Comparison of ENCODE assay signal across 8 cellular contexts in genomic region chr15:75451674-75452363, GRCh38. TPM values are rescaled to one million over a fixed set of nuclear protein-coding genes. Genes with fewer than 3 reads are reported as not detected.
A peak's percentile ranks its signal among the peaks of the same experiment; 100 is the strongest.
DNase-seq lines count a peak whose midpoint lies in the region; ATAC-seq and TF ChIP-seq lines count a peak whose summit lies in the region.

TSS of gene SIN3A (minus strand) at chr15:75451690. CDS start at chr15:75430375, 21,315 bp downstream.

- peaks cover 53% of the 10 kb centered on the region for H3K79me2 ChIP-seq in DOHH2 (ENCODE audit: control insufficient read depth, low read length)

- H3K27ac Mint-ChIP-seq in natural killer cell treated with Interleukin-12 subunit alpha and Interleukin-12 subunit beta and Interleukin-15 and Interleukin-18, amount 100 ng/mL, for 72 hours = peak within 1 kb of the TSS; percentile 91 to 97

- peak; percentile 90 for DNase-seq in H7
- DNase-seq in M059J (ENCODE audit: low read depth) = peak; percentile 100
- DNase-seq in SHP77 (lab: John Stamatoyannopoulos, UW) = peak; percentile 100
- DNase-seq in activated effector memory CD4-positive, alpha-beta T cell treated with Interleukin-2 at 50 U/mL for 16 hours = peak; percentile 98
- peak; percentile 100 for DNase-seq in fibroblast of pulmonary artery (ENCODE audit: low read depth)
- peak; percentile 99 for DNase-seq in natural killer cell treated with Interleukin-12 subunit alpha and Interleukin-12 subunit beta and Interleukin-15 and Interleukin-18, amount 100 ng/mL, for 72 hours (ENCODE audit: low spot score)
- DNase-seq in stimulated activated naive CD8-positive, alpha-beta T cell treated with anti-CD3 and anti-CD28 coated beads, Interleukin-15, Interleukin-2, amounts not matched to agents 100 U/mL and 50 U/mL, for 24 hours = peak; percentile 99

- no peaks in the 10 kb centered on the region for H3K27me3 Mint-ChIP-seq in natural killer cell treated with Interleukin-12 subunit alpha and Interleukin-12 subunit beta and Interleukin-15 and Interleukin-18, amount 100 ng/mL, for 72 hours

- H3K9me3 ChIP-seq in DOHH2 (ENCODE audit: control insufficient read depth, insufficient read depth, low read length) = no peaks in the 10 kb centered on the region

- H3K9me2 ChIP-seq in DOHH2 (replicated peaks; ENCODE audit: control insufficient read depth, low read length) = no peaks in the 10 kb centered on the region

- peak; percentile 73 to 79 for ATAC-seq in natural killer cell treated with Interleukin-12 subunit alpha and Interleukin-12 subunit beta and Interleukin-15 and Interleukin-18, amount 100 ng/mL, for 72 hours
- ATAC-seq in stimulated activated naive CD8-positive, alpha-beta T cell treated with anti-CD3 and anti-CD28 coated beads, Interleukin-15, Interleukin-2, amounts not matched to agents 100 U/mL and 50 U/mL, for 24 hours = peak; percentile 60

- peak within 1 kb of the TSS; percentile 98 for H3K4me3 Mint-ChIP-seq in natural killer cell treated with Interleukin-12 subunit alpha and Interleukin-12 subunit beta and Interleukin-15 and Interleukin-18, amount 100 ng/mL, for 72 hours

- TF ChIP-seq CTCF in DOHH2 (IDR thresholded peaks at IDR 0.05; ENCODE audit: low read depth, low read length, poor library complexity, severe bottlenecking) (no peak), fibroblast of pulmonary artery (IDR thresholded peaks at IDR 0.05; ENCODE audit: low read length, missing control alignments) (no peak)

- peaks cover 55% of the 10 kb centered on the region for H3K4me1 ChIP-seq in DOHH2 (ENCODE audit: control insufficient read depth, low read length)

- H3K27me3 ChIP-seq in DOHH2 (ENCODE audit: control insufficient read depth, low read length) (no peaks in the 10 kb centered on the region), H7 (ENCODE audit: control insufficient read depth, insufficient read depth, low read length) (no peaks in the 10 kb centered on the region)

- peaks cover 35% of the 10 kb centered on the region for H3F3A ChIP-seq in DOHH2 (ENCODE audit: control insufficient read depth, insufficient read depth)

- H3K9me3 Mint-ChIP-seq in natural killer cell treated with Interleukin-12 subunit alpha and Interleukin-12 subunit beta and Interleukin-15 and Interleukin-18, amount 100 ng/mL, for 72 hours = no peaks in the 10 kb centered on the region

- H3K36me3 ChIP-seq in DOHH2 (ENCODE audit: control insufficient read depth, low read length) = peaks cover 25% of the 10 kb centered on the region
- H3K36me3 ChIP-seq in H7 (replicated peaks; ENCODE audit: control insufficient read depth, insufficient read depth, low read length) = no peaks in the 10 kb centered on the region; the same call in 1 of the 2 replicates

- peak within 1 kb of the TSS; percentile 99 for H3K4me2 ChIP-seq in DOHH2 (ENCODE audit: low read length)

- H3K4me3 ChIP-seq in DOHH2 (ENCODE audit: low read length) = peak within 1 kb of the TSS; percentile 97
- peak within 1 kb of the TSS; percentile 91 for H3K4me3 ChIP-seq in H7 (ENCODE audit: insufficient read depth, low read depth, low read length)
- H3K4me3 ChIP-seq in fibroblast of pulmonary artery (replicated peaks; ENCODE audit: low read depth, low read length) = peak within 1 kb of the TSS; percentile 90

- peak within 1 kb of the TSS; percentile 96 for H3K27ac ChIP-seq in DOHH2 (ENCODE audit: low read depth, low read length)

- peaks cover 28% of the 10 kb centered on the region for H4K20me1 ChIP-seq in DOHH2 (ENCODE audit: control insufficient read depth, insufficient read depth, low read depth, low read length)

- H3K36me3 Mint-ChIP-seq in natural killer cell treated with Interleukin-12 subunit alpha and Interleukin-12 subunit beta and Interleukin-15 and Interleukin-18, amount 100 ng/mL, for 72 hours = no peaks in the 10 kb centered on the region

- H3K4me1 Mint-ChIP-seq in natural killer cell treated with Interleukin-12 subunit alpha and Interleukin-12 subunit beta and Interleukin-15 and Interleukin-18, amount 100 ng/mL, for 72 hours (ENCODE audit: low read depth in 2 of 2) = peaks cover 38 to 47% of the 10 kb centered on the region in 2 donors

RNA-seq across cellular contexts. Expression of gene SIN3A, which starts in this region (rescaled TPM):
- total RNA-seq in H7 (2014; rRNA removed; shearing (Covaris generic)) = 42.7 and 44.9 TPM in 2 replicates
- 38.5 and 39.7 TPM in 2 replicates for total RNA-seq in M059J (2014; rRNA removed; shearing (Covaris generic))
- 100 to 1,000 TPM in 1 of 2 donors, 10 to 100 TPM in 1; 93.5 to 103 TPM for total RNA-seq in natural killer cell treated with Interleukin-12 subunit alpha and Interleukin-12 subunit beta and Interleukin-15 and Interleukin-18, amount 100 ng/mL, for 72 hours

Comparison
In these comparisons a context has a peak if more than half of its experiments do, and no peak if none do; other contexts are left out.
1. Peak in every context shown above with its lines: DNase-seq, ATAC-seq, H3K4me3 ChIP-seq and H3K27ac ChIP-seq.